In the genomic region with DNA sequence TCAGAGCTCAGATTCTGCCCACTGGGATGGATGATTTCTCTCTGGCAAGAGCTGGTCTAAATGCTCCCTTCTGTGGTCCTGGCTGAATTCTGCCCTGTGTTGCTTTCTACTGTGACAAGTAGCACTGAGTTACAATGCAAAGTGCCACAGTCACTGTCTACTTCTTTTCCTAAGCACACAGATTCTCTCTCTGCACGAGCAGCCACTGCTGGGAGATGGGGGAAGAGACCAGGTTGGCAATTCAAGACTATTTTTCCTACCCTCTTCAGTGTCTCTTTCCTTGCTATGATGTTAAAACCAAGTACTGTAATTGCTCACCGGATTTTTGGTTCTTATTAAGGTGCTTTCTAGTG, we compare ENCODE assay signal across 30 cellular contexts. TPM values are rescaled to one million over a fixed set of nuclear protein-coding genes. Genes with fewer than 3 reads are reported as not detected.
"Had no signal": no experiment of that assay in that cellular context is flagged by ENCODE, and none has a peak within 500 bp of the region (broad histone marks: within the 10 kb centered on the region; RNA-seq: fewer than 3 reads in every experiment).

No MANE protein-coding gene starts in this region.

- H3K27me3 Mint-ChIP-seq: activated naive CD8-positive, alpha-beta T cell treated with anti-CD3 and anti-CD28 coated beads, Interleukin-2, amount 50 U/mL, for 24 hours; brain; T-cell had no signal

- H3K27ac ChIP-seq: SK-N-MC had no signal

- H3K4me3 Mint-ChIP-seq: activated CD8-positive, alpha-beta T cell treated with anti-CD3 and anti-CD28 coated beads, Interleukin-2, amount 10 ng/mL, durations not matched to agents 7 days and 5 days; activated naive CD8-positive, alpha-beta T cell treated with anti-CD3 and anti-CD28 coated beads, Interleukin-2, amount 50 U/mL, for 24 hours; brain; T-cell had no signal

- ATAC-seq: activated CD8-positive, alpha-beta T cell treated with anti-CD3 and anti-CD28 coated beads, Interleukin-2, amount 10 ng/mL, durations not matched to agents 7 days and 5 days; activated naive CD8-positive, alpha-beta T cell treated with anti-CD3 and anti-CD28 coated beads, Interleukin-2, amount 50 U/mL, for 24 hours; Panc1; Right ventricle myocardium inferior; T-cell had no signal

- H3K27ac Mint-ChIP-seq: activated CD8-positive, alpha-beta T cell treated with anti-CD3 and anti-CD28 coated beads, Interleukin-2, amount 10 ng/mL, durations not matched to agents 7 days and 5 days; activated naive CD8-positive, alpha-beta T cell treated with anti-CD3 and anti-CD28 coated beads, Interleukin-2, amount 50 U/mL, for 24 hours; brain; T-cell had no signal

- H3K4me3 ChIP-seq: SK-N-MC had no signal

- DNase-seq: activated CD4-positive, alpha-beta T cell treated with anti-CD3 and anti-CD28 coated beads for 4 hours; activated CD4-positive, alpha-beta T cell treated with anti-CD3 and anti-CD28 coated beads, Interleukin-2, amount 50 U/mL, for 4 hours; activated CD4-positive, CD25-positive, alpha-beta regulatory T cell; activated CD8-positive, alpha-beta memory T cell treated with anti-CD3 and anti-CD28 coated beads, Interleukin-2, amount 50 U/mL, for 48 hours; activated CD8-positive, alpha-beta T cell treated with anti-CD3 and anti-CD28 coated beads, Interleukin-2, amount 10 ng/mL, durations not matched to agents 7 days and 5 days; activated naive CD4-positive, alpha-beta T cell treated with anti-CD3 and anti-CD28 coated beads, Interleukin-2, amount 50 U/mL, for 16 hours; activated naive CD8-positive, alpha-beta T cell treated with anti-CD3 and anti-CD28 coated beads, Interleukin-2, amount 50 U/mL, for 24 hours; activated T-cell treated with anti-CD3 and anti-CD28 coated beads, Interleukin-2, amount 50 U/mL, for 1 hour; amniotic stem cell; caudate nucleus; NCI-H1048; NCI-H146; NCI-H1930; NCI-H2171 treated with DMSO at 0.1 percent for 48 hours; NCI-H345; NCI-H510A; NCI-H526 treated with DMSO at 0.1 percent for 48 hours; NCI-H82; RPMI8226; T-cell; T1000 had no signal

- H3K4me1 Mint-ChIP-seq: activated naive CD8-positive, alpha-beta T cell treated with anti-CD3 and anti-CD28 coated beads, Interleukin-2, amount 50 U/mL, for 24 hours; brain had no signal

- FAIRE-seq: astrocyte, TTC549 had no signal

RNA-seq across cellular contexts. Expression of gene STAP1, which starts 45.5 kb away (rescaled TPM):
- total RNA-seq: astrocyte, cerebellum, LHCN-M2, M059J, Right ventricle myocardium inferior had no signal
